20 cellular contexts compared by ENCODE assay signal in the genomic region with DNA sequence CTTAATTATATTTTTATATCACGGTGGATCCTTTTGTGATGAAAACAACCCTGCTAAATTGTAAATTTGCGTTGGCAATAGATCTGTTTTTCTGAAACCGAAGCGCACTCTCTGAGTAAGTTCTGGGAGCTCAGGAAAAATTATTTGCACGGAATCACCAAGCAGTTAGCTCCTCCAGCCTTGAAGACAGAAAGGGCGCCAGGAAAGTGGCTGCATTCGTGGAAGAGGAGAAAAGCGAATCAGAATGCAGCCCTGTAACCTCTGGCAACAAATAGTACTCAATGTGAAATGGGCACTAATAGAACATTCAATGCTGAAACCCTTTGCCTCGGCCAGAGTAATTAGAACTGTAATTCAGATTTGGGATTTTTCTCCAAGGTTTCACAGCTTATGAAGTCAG.
"Had no signal": no experiment of that assay in that cellular context is flagged by ENCODE, and none has a peak within 500 bp of the region (broad histone marks: within the 10 kb centered on the region; RNA-seq: fewer than 3 reads in every experiment).

No MANE protein-coding gene starts in this region.

- H3K27me3 ChIP-seq: body of pancreas, gastrocnemius medialis, stomach had no signal

- DNase-seq: activated CD4-positive, alpha-beta memory T cell treated with anti-CD3 and anti-CD28 coated beads, Interleukin-2, amount 10 ng/mL, durations not matched to agents 7 days and 5 days; activated CD4-positive, alpha-beta T cell treated with anti-CD3 and anti-CD28 coated beads for 36 hours; activated CD8-positive, alpha-beta memory T cell treated with anti-CD3 and anti-CD28 coated beads, Interleukin-2, amount 10 ng/mL, durations not matched to agents 7 days and 5 days; activated naive CD4-positive, alpha-beta T cell; activated naive CD8-positive, alpha-beta T cell treated with anti-CD3 and anti-CD28 coated beads for 36 hours; amniotic stem cell; body of pancreas; central memory CD4-positive, alpha-beta T cell; gastrocnemius medialis; heart right ventricle; right cardiac atrium; stimulated activated CD4-positive, alpha-beta T cell treated with anti-CD3 and anti-CD28 coated beads, Interleukin-4, amount 100 ng/mL, for 1 hour; stomach; trophoblast cell had no signal

- H3K4me3 ChIP-seq: body of pancreas, coronary artery, gastrocnemius medialis, heart right ventricle, prostate gland, SK-N-MC, stomach had no signal

- H3K36me3 Mint-ChIP-seq: activated CD8-positive, alpha-beta memory T cell treated with anti-CD3 and anti-CD28 coated beads, Interleukin-2, amount 10 ng/mL, durations not matched to agents 7 days and 5 days; activated naive CD8-positive, alpha-beta T cell treated with anti-CD3 and anti-CD28 coated beads for 36 hours; WTC11 had no signal

- H3K36me3 ChIP-seq: gastrocnemius medialis, heart right ventricle, prostate gland, stomach had no signal

- H3K27ac ChIP-seq: body of pancreas, coronary artery, gastrocnemius medialis, heart right ventricle, prostate gland, SK-N-MC, stomach had no signal

- ATAC-seq: activated CD4-positive, alpha-beta T cell treated with anti-CD3 and anti-CD28 coated beads for 36 hours; activated CD8-positive, alpha-beta memory T cell treated with anti-CD3 and anti-CD28 coated beads, Interleukin-2, amount 10 ng/mL, durations not matched to agents 7 days and 5 days; activated T-helper 17 cell treated with anti-CD3 and anti-CD28 coated beads, Interleukin-2, amount 50 U/mL, for 72 hours; body of pancreas; gastrocnemius medialis; heart right ventricle; right cardiac atrium; WTC11 had no signal

- H3K4me3 Mint-ChIP-seq: activated CD4-positive, alpha-beta memory T cell treated with anti-CD3 and anti-CD28 coated beads, Interleukin-2, amount 10 ng/mL, durations not matched to agents 7 days and 5 days; activated CD4-positive, alpha-beta T cell treated with anti-CD3 and anti-CD28 coated beads for 36 hours; activated CD8-positive, alpha-beta memory T cell treated with anti-CD3 and anti-CD28 coated beads, Interleukin-2, amount 10 ng/mL, durations not matched to agents 7 days and 5 days; activated naive CD8-positive, alpha-beta T cell treated with anti-CD3 and anti-CD28 coated beads for 36 hours; activated T-helper 17 cell treated with anti-CD3 and anti-CD28 coated beads, Interleukin-2, amount 50 U/mL, for 72 hours; nephron; WTC11 had no signal

- H3K9me3 ChIP-seq: gastrocnemius medialis, heart right ventricle, prostate gland, stomach had no signal

- H3K27me3 Mint-ChIP-seq: activated CD4-positive, alpha-beta memory T cell treated with anti-CD3 and anti-CD28 coated beads, Interleukin-2, amount 10 ng/mL, durations not matched to agents 7 days and 5 days; activated CD8-positive, alpha-beta memory T cell treated with anti-CD3 and anti-CD28 coated beads, Interleukin-2, amount 10 ng/mL, durations not matched to agents 7 days and 5 days; activated naive CD8-positive, alpha-beta T cell treated with anti-CD3 and anti-CD28 coated beads for 36 hours had no signal

- H3K9me3 Mint-ChIP-seq: activated CD4-positive, alpha-beta memory T cell treated with anti-CD3 and anti-CD28 coated beads, Interleukin-2, amount 10 ng/mL, durations not matched to agents 7 days and 5 days; activated naive CD8-positive, alpha-beta T cell treated with anti-CD3 and anti-CD28 coated beads for 36 hours; activated T-helper 17 cell treated with anti-CD3 and anti-CD28 coated beads, Interleukin-2, amount 50 U/mL, for 72 hours; nephron; WTC11 had no signal

- H3K27ac Mint-ChIP-seq: activated CD4-positive, alpha-beta memory T cell treated with anti-CD3 and anti-CD28 coated beads, Interleukin-2, amount 10 ng/mL, durations not matched to agents 7 days and 5 days; activated CD4-positive, alpha-beta T cell treated with anti-CD3 and anti-CD28 coated beads for 36 hours; activated CD8-positive, alpha-beta memory T cell treated with anti-CD3 and anti-CD28 coated beads, Interleukin-2, amount 10 ng/mL, durations not matched to agents 7 days and 5 days; activated naive CD8-positive, alpha-beta T cell treated with anti-CD3 and anti-CD28 coated beads for 36 hours; activated T-helper 17 cell treated with anti-CD3 and anti-CD28 coated beads, Interleukin-2, amount 50 U/mL, for 72 hours; nephron; WTC11 had no signal

- H3K4me1 Mint-ChIP-seq: activated CD4-positive, alpha-beta memory T cell treated with anti-CD3 and anti-CD28 coated beads, Interleukin-2, amount 10 ng/mL, durations not matched to agents 7 days and 5 days; activated CD4-positive, alpha-beta T cell treated with anti-CD3 and anti-CD28 coated beads for 36 hours; activated CD8-positive, alpha-beta memory T cell treated with anti-CD3 and anti-CD28 coated beads, Interleukin-2, amount 10 ng/mL, durations not matched to agents 7 days and 5 days; activated naive CD8-positive, alpha-beta T cell treated with anti-CD3 and anti-CD28 coated beads for 36 hours; activated T-helper 17 cell treated with anti-CD3 and anti-CD28 coated beads, Interleukin-2, amount 50 U/mL, for 72 hours; WTC11 had no signal

- H3K4me1 ChIP-seq: body of pancreas, gastrocnemius medialis, heart right ventricle, prostate gland, stomach had no signal
